In the genomic region with DNA sequence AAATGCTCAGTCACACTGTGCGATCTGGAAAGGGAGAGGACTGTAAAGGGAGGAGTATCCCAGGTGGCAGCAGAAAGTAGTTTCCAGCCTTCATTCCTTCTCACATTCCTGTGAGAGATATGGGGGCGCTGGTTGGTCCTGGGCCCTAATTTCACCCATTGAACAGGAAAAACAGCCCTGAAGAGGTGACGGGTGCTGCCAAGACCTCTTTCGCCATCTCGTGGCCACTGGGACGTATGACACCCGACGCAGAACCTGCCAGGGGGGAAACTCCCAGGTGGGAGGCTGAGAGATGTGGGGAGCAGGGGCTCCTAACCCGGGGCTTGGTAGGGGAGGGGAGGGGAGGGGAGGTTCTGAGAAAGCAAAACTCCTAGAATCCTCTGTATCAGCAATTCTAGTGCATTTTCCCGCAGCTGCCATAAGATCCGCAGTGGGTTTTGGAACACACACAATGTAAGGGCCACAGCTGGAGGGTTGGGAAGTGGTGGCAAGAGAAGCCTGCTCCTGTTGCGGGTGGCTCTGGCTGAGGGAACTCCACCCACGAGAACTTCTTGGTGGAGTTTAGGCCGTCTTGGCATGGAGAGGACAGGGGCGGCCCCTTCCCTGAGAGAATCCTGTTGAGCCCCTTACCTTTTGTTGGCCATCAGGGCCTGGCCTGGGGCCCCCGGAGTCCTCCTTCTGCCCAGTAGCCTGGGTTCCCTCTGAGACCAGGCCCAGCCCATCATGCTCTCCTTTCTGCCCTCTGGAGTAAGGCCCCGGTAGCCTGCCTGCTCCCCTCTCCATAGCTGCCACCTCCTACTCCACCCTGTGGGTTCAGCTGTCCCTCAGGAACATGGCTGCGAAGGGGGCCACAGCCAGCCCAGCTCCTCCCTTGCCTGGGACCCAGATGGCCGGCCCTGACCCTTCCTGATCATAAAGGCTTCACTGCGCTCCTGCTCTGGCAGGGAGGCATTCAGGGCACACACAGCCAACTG, we compare ENCODE assay signal across 8 cellular contexts.
DNase-seq lines count a peak whose midpoint lies in the region; ATAC-seq and TF ChIP-seq lines count a peak whose summit lies in the region.

No MANE protein-coding gene starts in this region.

- no peaks in the 10 kb centered on the region for H3K27me3 ChIP-seq in effector memory CD4-positive, alpha-beta T cell (replicated peaks; ENCODE audit: control insufficient read depth, insufficient read depth, low read length, poor library complexity, severe bottlenecking)
- H3K27me3 ChIP-seq in aorta (ENCODE audit: control insufficient read depth in 1 of 2, insufficient read depth in 2 of 2, low read length in 1 of 2), result no peaks in the 10 kb centered on the region

- H3K4me3 ChIP-seq in effector memory CD4-positive, alpha-beta T cell (ENCODE audit: insufficient read depth, low read depth, low read length, poor library complexity, severe bottlenecking), result no peak overlapping the region
- no peak overlapping the region for H3K4me3 ChIP-seq in aorta (ENCODE audit: low read length in 2 of 2)

- H3K9me3 ChIP-seq in effector memory CD4-positive, alpha-beta T cell (ENCODE audit: control insufficient read depth, low read length), result no peaks in the 10 kb centered on the region
- H3K9me3 ChIP-seq in aorta (ENCODE audit: control insufficient read depth, low read length), result no peaks in the 10 kb centered on the region

- no peaks in the 10 kb centered on the region for H3K9me3 Mint-ChIP-seq in activated CD4-positive, alpha-beta T cell treated with anti-CD3 and anti-CD28 coated beads for 36 hours (ENCODE audit: low read depth)
- H3K9me3 Mint-ChIP-seq in nephron progenitor cell, result no peaks in the 10 kb centered on the region

- DNase-seq in NCI-H526 (lab: John Stamatoyannopoulos, UW), result peak; percentile 17 to 32
- DNase-seq in NCI-H526 treated with DMSO at 0.1 percent for 48 hours (lab: John Stamatoyannopoulos, UW), result no peak
- DNase-seq in M059J (ENCODE audit: low read depth), result peak; percentile 47
- DNase-seq in activated CD4-positive, alpha-beta T cell treated with anti-CD3 and anti-CD28 coated beads for 36 hours, result peak; percentile 65
- peak in 2 of 3 donors; percentile 0 to 25 for DNase-seq in effector memory CD4-positive, alpha-beta T cell
- peak; percentile 78 for DNase-seq in nephron progenitor cell
- DNase-seq in aorta, result peak in 1 of 2 donors; percentile 54

- no peak overlapping the region for H3K27ac ChIP-seq in effector memory CD4-positive, alpha-beta T cell (ENCODE audit: insufficient read depth, low read length, poor library complexity, severe bottlenecking)
- no peak overlapping the region for H3K27ac ChIP-seq in aorta (ENCODE audit: low read depth in 1 of 2, low read length in 2 of 2)

- POLR2A ChIA-PET in activated CD4-positive, alpha-beta T cell treated with anti-CD3 and anti-CD28 coated beads for 36 hours (lab: Charles Lee), result no interaction called here

- CTCF ChIA-PET in activated CD4-positive, alpha-beta T cell treated with anti-CD3 and anti-CD28 coated beads for 36 hours (lab: Charles Lee), result interaction anchor here (0.6 to 1.2 kb wide), 2 partner anchors 46 to 692 kb away, joined by 3 read pairs; no protein-coding TSS in a partner anchor

- no peaks in the 10 kb centered on the region for H3K36me3 ChIP-seq in effector memory CD4-positive, alpha-beta T cell (ENCODE audit: control insufficient read depth, insufficient read depth, low read length)
- no peaks in the 10 kb centered on the region for H3K36me3 ChIP-seq in aorta (ENCODE audit: control insufficient read depth in 1 of 2, insufficient read depth in 2 of 2, low read length in 1 of 2)

- ATAC-seq in GM21737 (IDR thresholded peaks at IDR 0.05; ENCODE audit: unreplicated experiment) (peak; percentile 65), aorta (ENCODE audit: low FRiP score) (peak; percentile 53)
- ATAC-seq in activated CD4-positive, alpha-beta T cell treated with anti-CD3 and anti-CD28 coated beads for 36 hours, result peak; percentile 44

- H3K27ac Mint-ChIP-seq in activated CD4-positive, alpha-beta T cell treated with anti-CD3 and anti-CD28 coated beads for 36 hours, result no peak overlapping the region
- no peak overlapping the region for H3K27ac Mint-ChIP-seq in nephron progenitor cell

- intact Hi-C loops in activated CD4-positive, alpha-beta T cell treated with anti-CD3 and anti-CD28 coated beads for 36 hours (cut with DNase I, micrococcal nuclease), result loop anchor here in 1 of 2 experiments (1.0 to 5.0 kb wide), 2 partner anchors 686 to 703 kb away; no protein-coding TSS in a partner anchor
- intact Hi-C loops in aorta (cut with DNase I), result no loop called here

- no peaks in the 10 kb centered on the region for H3K4me1 ChIP-seq in effector memory CD4-positive, alpha-beta T cell (ENCODE audit: control insufficient read depth, insufficient read depth, low read length, poor library complexity, severe bottlenecking)
- no peaks in the 10 kb centered on the region for H3K4me1 ChIP-seq in aorta (ENCODE audit: control insufficient read depth in 1 of 2, insufficient read depth in 2 of 2, low read length in 2 of 2)

- peak; percentile 79 for TF ChIP-seq CTCF in nephron progenitor cell (IDR thresholded peaks at IDR 0.05)

- no peaks in the 10 kb centered on the region for H3K36me3 Mint-ChIP-seq in activated CD4-positive, alpha-beta T cell treated with anti-CD3 and anti-CD28 coated beads for 36 hours (ENCODE audit: low read depth)
- no peaks in the 10 kb centered on the region for H3K36me3 Mint-ChIP-seq in nephron progenitor cell (ENCODE audit: low read depth)

- H3K27me3 Mint-ChIP-seq in activated CD4-positive, alpha-beta T cell treated with anti-CD3 and anti-CD28 coated beads for 36 hours, result no peaks in the 10 kb centered on the region
- no peaks in the 10 kb centered on the region for H3K27me3 Mint-ChIP-seq in nephron progenitor cell (ENCODE audit: low read depth, poor library complexity)

- 37 to 48% methylated on average over 20 of the region's 20 CpGs for WGBS in aorta, 2 donors

- H3K4me1 Mint-ChIP-seq in activated CD4-positive, alpha-beta T cell treated with anti-CD3 and anti-CD28 coated beads for 36 hours, result no peaks in the 10 kb centered on the region
- H3K4me1 Mint-ChIP-seq in nephron progenitor cell, result no peaks in the 10 kb centered on the region

- no peak overlapping the region for H3K4me3 Mint-ChIP-seq in activated CD4-positive, alpha-beta T cell treated with anti-CD3 and anti-CD28 coated beads for 36 hours
- H3K4me3 Mint-ChIP-seq in nephron progenitor cell, result no peak overlapping the region
